ENCODE assay signal across 8 cellular contexts in the genomic region with DNA sequence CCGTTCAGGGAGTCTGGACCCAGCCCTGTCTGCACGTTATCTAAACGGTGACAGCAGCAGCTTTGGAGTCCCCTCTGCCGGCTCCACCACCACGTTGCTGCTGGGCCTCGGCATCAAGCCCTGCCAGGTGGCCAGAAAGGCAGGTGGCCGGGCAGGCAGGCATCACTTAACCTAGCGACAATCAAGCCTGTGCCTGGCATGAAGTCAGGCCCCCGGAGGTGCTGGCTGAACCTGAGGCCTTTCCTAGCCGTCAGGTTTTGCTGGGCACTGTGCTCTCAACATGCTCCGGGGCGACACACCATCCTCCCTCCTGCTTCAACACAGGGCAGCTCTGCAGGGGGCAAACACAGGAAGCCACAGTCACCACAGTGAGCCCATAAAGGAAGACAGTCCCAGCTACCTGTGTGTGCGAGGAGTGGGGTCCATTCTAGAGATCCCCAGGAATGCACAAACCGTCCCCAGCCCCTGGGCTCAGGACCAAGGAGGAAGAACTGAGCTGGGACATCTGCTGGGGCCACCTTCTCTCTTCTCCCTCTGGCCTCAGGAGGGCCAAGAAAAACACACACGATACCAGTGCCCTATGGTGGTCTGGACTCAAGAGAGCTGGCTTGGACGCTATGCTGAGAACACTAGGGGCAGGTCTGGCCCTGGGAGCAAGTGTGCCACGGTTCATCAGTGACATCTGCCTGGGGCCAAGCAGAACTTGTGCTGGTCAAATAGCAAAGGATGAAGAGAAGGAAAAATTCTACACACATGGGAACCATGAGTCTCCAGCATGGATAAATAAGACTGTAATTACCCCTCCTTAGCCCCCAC. TPM values are rescaled to one million over a fixed set of nuclear protein-coding genes. Genes with fewer than 3 reads are reported as not detected.
DNase-seq lines count a peak whose midpoint lies in the region; ATAC-seq and TF ChIP-seq lines count a peak whose summit lies in the region.

No MANE protein-coding gene starts in this region.

- TF ChIP-seq CTCF in CD8-positive, alpha-beta T cell (IDR thresholded peaks at IDR 0.05), result no peak
- TF ChIP-seq CTCF in nephron progenitor cell (IDR thresholded peaks at IDR 0.05), result no peak
- no peak for TF ChIP-seq CTCF in upper lobe of right lung (IDR thresholded peaks at IDR 0.05)

- H3K27me3 Mint-ChIP-seq in CD8-positive, alpha-beta T cell (ENCODE audit: low read depth), result no peaks in the 10 kb centered on the region
- H3K27me3 Mint-ChIP-seq in nephron progenitor cell (ENCODE audit: low read depth, poor library complexity), result peaks cover 3% of the 10 kb centered on the region

- peak; percentile 22 for ATAC-seq in CD8-positive, alpha-beta T cell
- ATAC-seq in GM19438 (IDR thresholded peaks at IDR 0.05; ENCODE audit: low read depth, unreplicated experiment) (peak; percentile 12), upper lobe of right lung (no peak), HG03159 (IDR thresholded peaks at IDR 0.05; ENCODE audit: unreplicated experiment) (no peak)

- peak overlapping the region; percentile 57 for H3K27ac ChIP-seq in CD8-positive, alpha-beta T cell (ENCODE audit: low read depth, low read length)
- no peak overlapping the region for H3K27ac ChIP-seq in upper lobe of right lung

- DNase-seq in CD8-positive, alpha-beta T cell, result peak in 5 of 7 experiments; percentile 43 to 80 (median 63)
- DNase-seq in HT1080 (ENCODE audit: low read depth), result peak; percentile 24
- peak in 3 of 5 experiments; percentile 33 to 81 (median 70) for DNase-seq in T-helper 2 cell
- no peak for DNase-seq in nephron progenitor cell
- no peak for DNase-seq in upper lobe of right lung
- no peak for DNase-seq in inferior parietal cortex (ENCODE audit: extremely low spot score)

- H3K9me3 Mint-ChIP-seq in CD8-positive, alpha-beta T cell, result no peaks in the 10 kb centered on the region
- H3K9me3 Mint-ChIP-seq in nephron progenitor cell, result no peaks in the 10 kb centered on the region

- peaks cover 36% of the 10 kb centered on the region for H3K36me3 Mint-ChIP-seq in CD8-positive, alpha-beta T cell
- peaks cover 5% of the 10 kb centered on the region for H3K36me3 Mint-ChIP-seq in nephron progenitor cell (ENCODE audit: low read depth)

- H3K36me3 ChIP-seq in CD8-positive, alpha-beta T cell (ENCODE audit: insufficient read depth, low read length), result no peaks in the 10 kb centered on the region
- no peaks in the 10 kb centered on the region for H3K36me3 ChIP-seq in upper lobe of right lung

- H3K27ac Mint-ChIP-seq in CD8-positive, alpha-beta T cell, result peak overlapping the region; percentile 95
- H3K27ac Mint-ChIP-seq in nephron progenitor cell, result peak overlapping the region; percentile 81

- intact Hi-C loops in CD8-positive, alpha-beta T cell (cut with DNase I, micrococcal nuclease), result loop anchor here (1.0 to 2.0 kb wide), 4 partner anchors 18 to 49 kb away; partner anchors contain the start of gene CCDC88C (in 1 of the 2)
- intact Hi-C loops in upper lobe of right lung (cut with DNase I), result no loop called here

- peak overlapping the region; percentile 58 for H3K4me3 ChIP-seq in CD8-positive, alpha-beta T cell (ENCODE audit: low read depth, low read length)
- H3K4me3 ChIP-seq in upper lobe of right lung, result no peak overlapping the region

- H3K4me1 Mint-ChIP-seq in CD8-positive, alpha-beta T cell (ENCODE audit: low read depth), result peaks cover 97% of the 10 kb centered on the region
- H3K4me1 Mint-ChIP-seq in nephron progenitor cell, result peaks cover 96% of the 10 kb centered on the region

- peaks cover 98% of the 10 kb centered on the region for H3K4me1 ChIP-seq in CD8-positive, alpha-beta T cell (ENCODE audit: insufficient read depth, low read length)
- peaks cover 74% of the 10 kb centered on the region for H3K4me1 ChIP-seq in upper lobe of right lung

- POLR2A ChIA-PET in CD8-positive, alpha-beta T cell (lab: Charles Lee), result interaction anchor here (0.7 to 5.0 kb wide), 13 partner anchors 8 to 57 kb away, joined by 3 to 81 read pairs (median 7); partner anchors contain the start of gene CCDC88C

- H3K9me3 ChIP-seq in CD8-positive, alpha-beta T cell (ENCODE audit: low read length), result no peaks in the 10 kb centered on the region
- no peaks in the 10 kb centered on the region for H3K9me3 ChIP-seq in upper lobe of right lung

- H3K4me3 Mint-ChIP-seq in CD8-positive, alpha-beta T cell, result peak overlapping the region; percentile 87
- H3K4me3 Mint-ChIP-seq in nephron progenitor cell, result peak overlapping the region; percentile 54

- H3K27me3 ChIP-seq in CD8-positive, alpha-beta T cell (ENCODE audit: insufficient read depth, low read length), result no peaks in the 10 kb centered on the region
- no peaks in the 10 kb centered on the region for H3K27me3 ChIP-seq in upper lobe of right lung

- CTCF ChIA-PET in CD8-positive, alpha-beta T cell (lab: Charles Lee), result interaction anchor here (0.7 to 16.1 kb wide), 12 partner anchors 12 to 52 kb away, joined by 3 to 120 read pairs (median 10); no protein-coding TSS in a partner anchor

RNA-seq across cellular contexts. Expression of gene CCDC88C, which starts 44.7 kb away (rescaled TPM):
- 100 to 1,000 TPM; 266 to 273 TPM for total RNA-seq in CD8-positive, alpha-beta T cell
- 13.2 and 15.2 TPM in 2 replicates for total RNA-seq in HT1080 (2014; rRNA removed; shearing (Covaris generic))
- polyA plus RNA-seq in HT1080 (2015; cell fraction: cytosol; rRNA removed), result 7.8 and 8.4 TPM in 2 replicates
- 14.2 and 20.7 TPM in 2 replicates for polyA plus RNA-seq in HT1080 (2015; cell fraction: nucleus; rRNA removed)
- total RNA-seq in upper lobe of right lung, result 34.1 TPM

Comparison
In these comparisons a context has a peak if more than half of its experiments do, and no peak if none do; other contexts are left out.
1. ATAC-seq: peak in CD8-positive, alpha-beta T cell (single experiment) and GM19438 (single experiment); none in upper lobe of right lung (single experiment) and HG03159 (single experiment).
2. DNase-seq: peak in CD8-positive, alpha-beta T cell (5 of 7), HT1080 (single experiment) and T-helper 2 cell (3 of 5); none in nephron progenitor cell (single experiment), upper lobe of right lung (single experiment) and inferior parietal cortex (single experiment).